ENCODE assay signal across 20 cellular contexts in the genomic region with DNA sequence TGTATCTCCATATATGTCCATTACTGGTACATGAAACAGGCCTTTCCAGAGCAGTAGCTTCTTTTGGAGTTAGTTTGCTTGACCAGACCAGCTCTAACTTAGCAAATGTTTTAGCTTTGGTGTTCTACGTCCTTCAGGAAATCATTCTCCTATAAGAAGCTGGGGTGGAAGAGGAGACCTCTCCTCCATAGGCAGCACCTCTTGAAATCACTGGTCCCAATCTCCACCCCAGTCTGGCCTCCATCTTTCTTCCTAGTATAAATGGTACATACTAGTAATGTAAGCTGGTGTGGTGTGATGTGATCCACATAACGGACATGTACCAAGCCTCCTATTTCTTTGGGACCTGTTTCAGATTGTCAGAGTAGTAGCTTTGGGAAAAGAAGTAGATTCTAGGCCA.
DNase-seq lines count a peak whose midpoint lies in the region; ATAC-seq and TF ChIP-seq lines count a peak whose summit lies in the region.
"Had no signal": no experiment of that assay in that cellular context is flagged by ENCODE, and none has a peak within 500 bp of the region (broad histone marks: within the 10 kb centered on the region; RNA-seq: fewer than 3 reads in every experiment).

No MANE protein-coding gene starts in this region.

- no peak overlapping the region for H2BK5ac ChIP-seq in mesenchymal stem cell (ENCODE audit: low read depth, low read length, poor library complexity, severe bottlenecking)

- H3F3A ChIP-seq in GM23248 (ENCODE audit: insufficient read depth) = peaks cover 39% of the 10 kb centered on the region

- H2AFZ ChIP-seq in GM23248 (no peak overlapping the region), mesenchymal stem cell (ENCODE audit: low read depth, low read length) (no peak overlapping the region)

- H4K91ac ChIP-seq in mesenchymal stem cell (ENCODE audit: low read length) = no peak overlapping the region

- H3K9me3 ChIP-seq in GM23248 (ENCODE audit: low read depth) (no peaks in the 10 kb centered on the region), ascending aorta (no peaks in the 10 kb centered on the region), mesenchymal stem cell (ENCODE audit: control insufficient read depth, low read length) (no peaks in the 10 kb centered on the region), stomach (no peaks in the 10 kb centered on the region), mucosa of descending colon (no peaks in the 10 kb centered on the region)

- no peaks in the 10 kb centered on the region for H4K20me1 ChIP-seq in GM23248 (ENCODE audit: insufficient read depth)

- peak overlapping the region; percentile 94 for H3K27ac ChIP-seq in GM23248
- H3K27ac ChIP-seq in ascending aorta = peak overlapping the region; percentile 69 to 89
- no peak overlapping the region for H3K27ac ChIP-seq in mesenchymal stem cell (ENCODE audit: low read length, poor library complexity, severe bottlenecking)
- H3K27ac ChIP-seq in stomach = peak overlapping the region in 4 of 5 donors; percentile 5 to 81 (median 79)
- H3K27ac ChIP-seq: cardiac muscle cell, RWPE1 had no signal

- TF ChIP-seq POLR2A in stomach (IDR thresholded peaks at IDR 0.05) = no peak

- no peaks in the 10 kb centered on the region for H3K27me3 ChIP-seq in GM23248 (replicated peaks; ENCODE audit: insufficient read depth)
- no peaks in the 10 kb centered on the region for H3K27me3 ChIP-seq in ascending aorta
- no peaks in the 10 kb centered on the region for H3K27me3 ChIP-seq in mesenchymal stem cell (ENCODE audit: control insufficient read depth in 1 of 2, insufficient read depth in 1 of 2, low read length in 2 of 2)
- H3K27me3 ChIP-seq in stomach = no peaks in the 10 kb centered on the region
- H3K27me3 ChIP-seq: cardiac muscle cell had no signal

- H2BK12ac ChIP-seq in mesenchymal stem cell (ENCODE audit: low read length in 2 of 2) = no peak overlapping the region

- no peak overlapping the region for H3K23ac ChIP-seq in mesenchymal stem cell (ENCODE audit: low read length in 2 of 2)

- H3K9ac ChIP-seq in GM23248 = peak overlapping the region; percentile 75
- H3K9ac ChIP-seq in mesenchymal stem cell (ENCODE audit: low read length) = peak overlapping the region; percentile 86

- H3K4me2 ChIP-seq in GM23248 (ENCODE audit: unreplicated experiment) = peak overlapping the region; percentile 76
- H3K4me2 ChIP-seq in mesenchymal stem cell (ENCODE audit: low read length, poor library complexity, severe bottlenecking) = no peak overlapping the region

- H3K18ac ChIP-seq in mesenchymal stem cell (ENCODE audit: low read depth in 1 of 2, low read length in 2 of 2) = no peak overlapping the region

- H2BK15ac ChIP-seq in mesenchymal stem cell (ENCODE audit: low read depth, poor library complexity, severe bottlenecking) = peak overlapping the region; percentile 48

- in situ Hi-C loops in GM23248 (cut with MboI) = no loop called here

- no peak overlapping the region for H4K8ac ChIP-seq in mesenchymal stem cell (ENCODE audit: low read length)

- H2AK5ac ChIP-seq in mesenchymal stem cell (ENCODE audit: low read length, severe bottlenecking) = no peak overlapping the region

- H3K4me1 ChIP-seq in GM23248 (ENCODE audit: insufficient read depth) = peaks cover 42% of the 10 kb centered on the region
- H3K4me1 ChIP-seq in ascending aorta = peaks cover 35 to 53% of the 10 kb centered on the region in 2 donors
- peaks cover 1% of the 10 kb centered on the region for H3K4me1 ChIP-seq in mesenchymal stem cell (ENCODE audit: control insufficient read depth, insufficient read depth, low read depth, low read length)
- peaks cover 26 to 53% (median 45%) of the 10 kb centered on the region in 4 donors for H3K4me1 ChIP-seq in stomach
- peaks cover 8% of the 10 kb centered on the region for H3K4me1 ChIP-seq in mucosa of descending colon (ENCODE audit: low read depth)

- H3K9me2 ChIP-seq in GM23248 (ENCODE audit: insufficient read depth) = no peaks in the 10 kb centered on the region

- no peak for ATAC-seq in mucosa of descending colon
- ATAC-seq: CD8-positive, alpha-beta T cell; left lobe of liver had no signal

- DNase-seq in GM23248 (no peak), ascending aorta (ENCODE audit: low spot score in 2 of 2) (no peak), mesenchymal stem cell (no peak), stomach (no peak), NCI-H1092 (lab: John Stamatoyannopoulos, UW) (no peak), Kasumi-1 (lab: John Stamatoyannopoulos, UW) (no peak), NCI-H526 (lab: John Stamatoyannopoulos, UW) (no peak), mucosa of descending colon (no peak)
- DNase-seq: activated naive CD4-positive, alpha-beta T cell treated with anti-CD3 and anti-CD28 coated beads, Interleukin-2, amount 10 ng/mL, durations not matched to agents 7 days and 5 days; activated T-cell treated with anti-CD3 and anti-CD28 coated beads, Interleukin-2, amount 50 U/mL, for 1 hour; CD8-positive, alpha-beta T cell; DMS79 treated with DMSO at 0.1 percent for 48 hours; erythroblast; H7; MV-4-11; naive B cell; NCI-H1930 had no signal

- TF ChIP-seq CTCF in ascending aorta (IDR thresholded peaks at IDR 0.05) (no peak), stomach (IDR thresholded peaks at IDR 0.05) (no peak), mucosa of descending colon (IDR thresholded peaks at IDR 0.05) (no peak)

- H3K14ac ChIP-seq in mesenchymal stem cell (ENCODE audit: low read length in 2 of 2) = no peak overlapping the region

- 70 to 83% methylated on average over 2 of the region's 2 CpGs for WGBS in GM23248 (ENCODE audit: low coverage in 1 of 2, low lambda C conversion rate in 2 of 2, missing lambda C conversion rate in 2 of 2), 2 experiments
- 100% methylated on average over 1 of the region's 2 CpGs for WGBS in mesenchymal stem cell
- 89 to 99% (median 95%) methylated on average over 2 of the region's 2 CpGs for WGBS in stomach, 5 donors

- H3K36me3 ChIP-seq in GM23248 (ENCODE audit: low read depth) (no peaks in the 10 kb centered on the region), ascending aorta (peaks cover 0 to 4% of the 10 kb centered on the region in 2 donors), mesenchymal stem cell (ENCODE audit: control insufficient read depth in 1 of 2, insufficient read depth in 2 of 2, low read depth in 1 of 2, low read length in 2 of 2) (peaks cover 4 to 15% of the 10 kb centered on the region in 2 experiments), stomach (no peaks in the 10 kb centered on the region), mucosa of descending colon (ENCODE audit: low read depth) (no peaks in the 10 kb centered on the region)
- H3K36me3 ChIP-seq: cardiac muscle cell had no signal

- H3K79me2 ChIP-seq in GM23248 (ENCODE audit: insufficient read depth) = no peaks in the 10 kb centered on the region

- H3K4ac ChIP-seq in mesenchymal stem cell (ENCODE audit: low read depth in 1 of 2, low read length in 2 of 2) = no peak overlapping the region

- no peaks in the 10 kb centered on the region for H3K79me1 ChIP-seq in mesenchymal stem cell (replicated peaks; ENCODE audit: low read length, poor library complexity, severe bottlenecking)

- intact Hi-C loops in ascending aorta (cut with DNase I) (loop anchor here (1.0 kb wide), 1 partner anchor 9 kb away; no protein-coding TSS in a partner anchor), stomach (cut with DNase I; ENCODE audit: low total_unique reads) (no loop called here), mucosa of descending colon (cut with DNase I, micrococcal nuclease) (no loop called here)

- no peak overlapping the region for H3K4me3 ChIP-seq in GM23248
- no peak overlapping the region for H3K4me3 ChIP-seq in ascending aorta
- H3K4me3 ChIP-seq in mesenchymal stem cell (ENCODE audit: insufficient read depth in 1 of 2, low read depth in 1 of 2, low read length in 2 of 2) = no peak overlapping the region
- H3K4me3 ChIP-seq in stomach = no peak overlapping the region
- H3K4me3 ChIP-seq in mucosa of descending colon = no peak overlapping the region
- H3K4me3 ChIP-seq: cardiac muscle cell had no signal

- no peak for TF ChIP-seq EP300 in stomach (IDR thresholded peaks at IDR 0.05)

- H2BK120ac ChIP-seq in mesenchymal stem cell (ENCODE audit: low read depth, low read length) = no peak overlapping the region
